In the genomic region with DNA sequence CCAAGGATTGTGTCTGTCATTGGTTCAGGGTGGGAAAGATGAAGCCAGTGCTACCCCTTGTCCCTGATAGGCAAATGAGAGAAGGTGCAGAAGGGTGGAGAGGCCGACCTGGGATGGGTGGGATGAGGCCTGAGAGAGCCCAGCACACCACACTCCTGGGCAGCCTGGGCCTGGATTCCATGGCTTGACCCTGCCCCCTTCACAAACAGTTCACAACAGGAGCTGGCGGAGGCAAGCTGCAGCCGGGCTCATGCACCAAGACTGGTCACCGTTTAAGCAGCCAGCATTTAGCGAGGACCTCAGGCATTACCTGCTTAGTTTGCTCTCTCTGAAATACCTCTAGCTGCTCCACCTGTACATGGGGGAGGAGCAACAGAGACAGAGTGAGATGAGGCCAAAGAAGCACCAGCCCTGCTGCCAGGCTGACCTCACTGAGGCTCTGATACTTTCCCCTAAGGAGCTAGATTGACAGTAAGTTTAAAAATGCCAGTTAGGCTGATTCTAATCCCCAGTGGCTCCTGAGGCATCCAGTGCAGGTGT, we compare ENCODE assay signal across 14 cellular contexts. TPM values are rescaled to one million over a fixed set of nuclear protein-coding genes. Genes with fewer than 3 reads are reported as not detected.
DNase-seq lines count a peak whose midpoint lies in the region; ATAC-seq, FAIRE-seq and TF ChIP-seq lines count a peak whose summit lies in the region.
"Had no signal": no experiment of that assay in that cellular context is flagged by ENCODE, and none has a peak within 500 bp of the region (broad histone marks: within the 10 kb centered on the region; RNA-seq: fewer than 3 reads in every experiment).

No MANE protein-coding gene starts in this region.

- WGBS in GM23248 (ENCODE audit: low coverage in 1 of 2, low lambda C conversion rate in 2 of 2, missing lambda C conversion rate in 2 of 2), 2 experiments = 79 to 80% methylated on average over 5 of the region's 5 CpGs

- H3K36me3 Mint-ChIP-seq in astrocyte (ENCODE audit: low read depth, unreplicated experiment) = peaks cover 34% of the 10 kb centered on the region
- H3K36me3 Mint-ChIP-seq in stimulated activated naive B cell treated with anti-CD40 and anti-IgM and Interleukin-4, amounts not matched to agents 10 μg/mL and 1 μg/mL and 100 μg/mL, for 72 hours = peaks cover 50 to 71% of the 10 kb centered on the region in 2 donors

- peak overlapping the region; percentile 47 for H3K27ac Mint-ChIP-seq in astrocyte (ENCODE audit: unreplicated experiment)
- H3K27ac Mint-ChIP-seq in stimulated activated naive B cell treated with anti-CD40 and anti-IgM and Interleukin-4, amounts not matched to agents 10 μg/mL and 1 μg/mL and 100 μg/mL, for 72 hours = peak overlapping the region; percentile 4

- no peak for FAIRE-seq in astrocyte (lab: Jason Lieb, UNC)
- FAIRE-seq: pancreas had no signal

- no peaks in the 10 kb centered on the region for H3K9me2 ChIP-seq in GM23248 (ENCODE audit: insufficient read depth)

- no peaks in the 10 kb centered on the region for H4K20me1 ChIP-seq in GM23248 (ENCODE audit: insufficient read depth)
- peaks cover 87% of the 10 kb centered on the region for H4K20me1 ChIP-seq in astrocyte (ENCODE audit: insufficient read depth, low read length)

- no peaks in the 10 kb centered on the region for H3K4me1 Mint-ChIP-seq in astrocyte (ENCODE audit: low read depth, unreplicated experiment)
- peaks cover 8 to 47% of the 10 kb centered on the region in 2 donors for H3K4me1 Mint-ChIP-seq in stimulated activated naive B cell treated with anti-CD40 and anti-IgM and Interleukin-4, amounts not matched to agents 10 μg/mL and 1 μg/mL and 100 μg/mL, for 72 hours
- H3K4me1 Mint-ChIP-seq: CD14-positive monocyte had no signal

- H3K9me3 ChIP-seq in GM23248 (ENCODE audit: low read depth) = no peaks in the 10 kb centered on the region
- H3K9me3 ChIP-seq in astrocyte (ENCODE audit: insufficient read depth, low read depth, low read length) = no peaks in the 10 kb centered on the region
- no peaks in the 10 kb centered on the region for H3K9me3 ChIP-seq in lower lobe of right lung
- H3K9me3 ChIP-seq: pancreas, SJCRH30 had no signal

- H3K4me1 ChIP-seq in GM23248 (ENCODE audit: insufficient read depth) (peaks cover 11% of the 10 kb centered on the region), astrocyte (ENCODE audit: insufficient read depth, low read length) (peaks cover 13% of the 10 kb centered on the region), lower lobe of right lung (peaks cover 26% of the 10 kb centered on the region)
- H3K4me1 ChIP-seq: SJCRH30 had no signal

- H3K9me3 Mint-ChIP-seq in astrocyte (ENCODE audit: unreplicated experiment) = no peaks in the 10 kb centered on the region
- no peaks in the 10 kb centered on the region for H3K9me3 Mint-ChIP-seq in stimulated activated naive B cell treated with anti-CD40 and anti-IgM and Interleukin-4, amounts not matched to agents 10 μg/mL and 1 μg/mL and 100 μg/mL, for 72 hours

- no peaks in the 10 kb centered on the region for H3K27me3 Mint-ChIP-seq in astrocyte (ENCODE audit: low read depth, unreplicated experiment)
- H3K27me3 Mint-ChIP-seq in stimulated activated naive B cell treated with anti-CD40 and anti-IgM and Interleukin-4, amounts not matched to agents 10 μg/mL and 1 μg/mL and 100 μg/mL, for 72 hours = no peaks in the 10 kb centered on the region

- TF ChIP-seq CTCF in astrocyte (IDR thresholded peaks at IDR 0.05; ENCODE audit: insufficient read depth, low read depth, low read length) = no peak
- no peak for TF ChIP-seq CTCF in lower lobe of right lung (IDR thresholded peaks at IDR 0.05)

- H3K9ac ChIP-seq in GM23248 (peak overlapping the region; percentile 45; the same call in 1 of the 2 replicates), astrocyte (ENCODE audit: low read length) (peak overlapping the region; percentile 5)

- H3K4me2 ChIP-seq in GM23248 (ENCODE audit: unreplicated experiment) = no peak overlapping the region
- no peak overlapping the region for H3K4me2 ChIP-seq in astrocyte (ENCODE audit: low read length)

- DNase-seq in GM23248 (no peak), astrocyte (ENCODE audit: low read depth) (no peak), lower lobe of right lung (no peak), H4 (ENCODE audit: low spot score) (no peak), dedifferentiated amniotic fluid mesenchymal stem cell (ENCODE audit: extremely low spot score) (no peak)
- DNase-seq in stimulated activated naive B cell treated with anti-CD40 and anti-IgM and Interleukin-4, amounts not matched to agents 10 μg/mL and 1 μg/mL and 100 μg/mL, for 72 hours = no peak
- DNase-seq in stimulated activated CD4-positive, alpha-beta T cell treated with anti-CD3 and anti-CD28 coated beads, Interleukin-1b, Interleukin-23, amount 100 ng/mL, for 48 hours = no peak
- DNase-seq: activated CD4-positive, alpha-beta T cell treated with anti-CD3 and anti-CD28 coated beads, Interleukin-2, amount 50 U/mL, for 48 hours; activated naive CD4-positive, alpha-beta T cell treated with Interleukin-2 at 50 U/mL for 16 hours; GDM1; NK-92 treated with Interleukin-12 subunit alpha and Interleukin-12 subunit beta, amount 100 ng/mL, for 24 hours; SJCRH30 had no signal

- H3K4me3 Mint-ChIP-seq in astrocyte (ENCODE audit: unreplicated experiment) = peak overlapping the region; percentile 74
- no peak overlapping the region for H3K4me3 Mint-ChIP-seq in stimulated activated naive B cell treated with anti-CD40 and anti-IgM and Interleukin-4, amounts not matched to agents 10 μg/mL and 1 μg/mL and 100 μg/mL, for 72 hours
- H3K4me3 Mint-ChIP-seq: CD14-positive monocyte had no signal

- no peak for ATAC-seq in lower lobe of right lung
- no peak for ATAC-seq in stimulated activated naive B cell treated with anti-CD40 and anti-IgM and Interleukin-4, amounts not matched to agents 10 μg/mL and 1 μg/mL and 100 μg/mL, for 72 hours (replicated peaks)

- peaks cover 27% of the 10 kb centered on the region for H3F3A ChIP-seq in GM23248 (ENCODE audit: insufficient read depth)

- intact Hi-C loops in lower lobe of right lung (cut with DNase I) = no loop called here

- H3K36me3 ChIP-seq in GM23248 (ENCODE audit: low read depth) = peaks cover 59% of the 10 kb centered on the region
- peaks cover 60% of the 10 kb centered on the region for H3K36me3 ChIP-seq in astrocyte (ENCODE audit: insufficient read depth, low read length)
- peaks cover 100% of the 10 kb centered on the region for H3K36me3 ChIP-seq in lower lobe of right lung

- no peaks in the 10 kb centered on the region for H3K27me3 ChIP-seq in GM23248 (replicated peaks; ENCODE audit: insufficient read depth)
- no peaks in the 10 kb centered on the region for H3K27me3 ChIP-seq in astrocyte (ENCODE audit: insufficient read depth, low read length)
- H3K27me3 ChIP-seq in lower lobe of right lung (ENCODE audit: low read depth) = no peaks in the 10 kb centered on the region
- H3K27me3 ChIP-seq: pancreas, SJCRH30 had no signal

- H3K4me3 ChIP-seq in GM23248 (no peak overlapping the region), astrocyte (ENCODE audit: insufficient read depth, low read depth, low read length) (no peak overlapping the region), lower lobe of right lung (no peak overlapping the region)
- H3K4me3 ChIP-seq: pancreas, SJCRH30 had no signal

- H2AFZ ChIP-seq in GM23248 = no peak overlapping the region
- no peak overlapping the region for H2AFZ ChIP-seq in astrocyte (ENCODE audit: low read depth, low read length)

- H3K79me2 ChIP-seq in GM23248 (ENCODE audit: insufficient read depth) = peaks cover 33% of the 10 kb centered on the region
- peaks cover 34% of the 10 kb centered on the region for H3K79me2 ChIP-seq in astrocyte (ENCODE audit: insufficient read depth, low read length)

- H3K27ac ChIP-seq in GM23248 (0 out of 2 replicates have a peak overlapping the region, but pooled peaks have one; percentile 52), astrocyte (ENCODE audit: low read depth, low read length) (no peak overlapping the region), lower lobe of right lung (peak overlapping the region; percentile 43)
- H3K27ac ChIP-seq: SJCRH30 had no signal

- in situ Hi-C loops in GM23248 (cut with MboI) = no loop called here

RNA-seq across cellular contexts. Expression of gene IL18BP, which starts 13.5 kb away (rescaled TPM):
- total RNA-seq in GM23248 (2014; rRNA removed; shearing (Covaris generic)) = 2.5 and 4.8 TPM in 2 replicates
- 0.14 and 0.44 TPM in 2 replicates for polyA plus RNA-seq in GM23248 (2016; fragmentation: Nextera tagmentation; extraction: Ambion mirVana)
- total RNA-seq in astrocyte = 14.1 and 15.2 TPM in 2 replicates
- 18.0 TPM for total RNA-seq in lower lobe of right lung
- total RNA-seq in H4 (2014; rRNA removed; shearing (Covaris generic)) = 0.60 and 1.2 TPM in 2 replicates
